1 cellular context compared by ENCODE assay signal in genomic region chr18:34077599-34077998, GRCh38.
TF ChIP-seq lines count a peak whose summit lies in the region.

No MANE protein-coding gene starts in this region.

TF ChIP-seq in SK-N-SH, 30 proteins besides CTCF, POLR2A, EP300 and RAD21 (continued from another document):
- TF ChIP-seq NRF1 (IDR thresholded peaks at IDR 0.05; ENCODE audit: low read depth, low read length), result no peak
- no peak for TF ChIP-seq USF1 (IDR thresholded peaks at IDR 0.05; ENCODE audit: borderline replicate concordance, low read depth)
- no peak for TF ChIP-seq SMC3 (IDR thresholded peaks at IDR 0.05; ENCODE audit: low read depth, low read length)
- TF ChIP-seq FOSL2 (IDR thresholded peaks at IDR 0.05; ENCODE audit: borderline replicate concordance, low read depth), result no peak
- no peak for TF ChIP-seq NFIC (IDR thresholded peaks at IDR 0.05; ENCODE audit: borderline replicate concordance)
- no peak for TF ChIP-seq RFX5 (IDR thresholded peaks at IDR 0.05; ENCODE audit: low read length)
TF ChIP-seq in SK-N-SH: peak in this region for 0.
